ENCODE assay signal across 18 cellular contexts in the genomic region with DNA sequence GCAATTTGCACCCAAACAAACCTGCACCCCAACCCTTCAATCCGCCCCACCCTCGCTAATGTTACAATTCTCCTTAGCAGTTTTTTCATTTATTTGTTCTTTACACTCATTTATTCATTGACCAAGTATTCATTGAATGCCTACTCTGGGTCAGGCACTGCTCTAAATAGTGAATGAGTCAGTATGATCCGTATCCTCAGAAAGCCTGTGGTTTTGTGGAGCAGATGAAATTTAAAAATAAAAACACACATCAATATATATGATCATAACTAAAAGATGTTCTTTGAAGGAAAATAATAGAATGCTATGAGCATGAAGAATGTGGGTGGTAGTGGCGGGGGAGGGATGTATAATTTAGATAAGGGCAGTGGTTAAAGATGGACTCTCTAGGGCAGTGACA. TPM values are rescaled to one million over a fixed set of nuclear protein-coding genes. Genes with fewer than 3 reads are reported as not detected.
DNase-seq lines count a peak whose midpoint lies in the region; ATAC-seq and TF ChIP-seq lines count a peak whose summit lies in the region.
"Had no signal": no experiment of that assay in that cellular context is flagged by ENCODE, and none has a peak within 500 bp of the region (broad histone marks: within the 10 kb centered on the region; RNA-seq: fewer than 3 reads in every experiment).

No MANE protein-coding gene starts in this region.

- H3K27me3 ChIP-seq in spleen (replicated peaks in 1 of 7) = no peaks in the 10 kb centered on the region
- H3K27me3 ChIP-seq: BLaER1 treated with 17β-estradiol and CSF1 and Interleukin-3, amounts not matched to agents 10 nM and 100 nM; upper lobe of right lung had no signal

- peaks cover 0 to 2% (median 0%) of the 10 kb centered on the region in 6 donors for H3K36me3 ChIP-seq in spleen
- H3K36me3 ChIP-seq: esophagus squamous epithelium, upper lobe of right lung had no signal

- H3K27ac ChIP-seq in spleen = no peak overlapping the region
- H3K27ac ChIP-seq: BLaER1 treated with 17β-estradiol and CSF1 and Interleukin-3, amounts not matched to agents 10 nM and 100 nM; esophagus squamous epithelium; KMS-11; upper lobe of right lung had no signal

- no peaks in the 10 kb centered on the region for H3K27me3 Mint-ChIP-seq in osteocyte (ENCODE audit: unreplicated experiment)

- intact Hi-C loops in spleen (cut with DNase I; ENCODE audit: low total_unique reads) = loop anchor here (5.0 kb wide), 1 partner anchor 140 kb away; no protein-coding TSS in a partner anchor

- ATAC-seq in HG03196 (IDR thresholded peaks at IDR 0.05; ENCODE audit: unreplicated experiment) = no peak
- ATAC-seq: upper lobe of right lung had no signal

- H3K27ac Mint-ChIP-seq in osteocyte (ENCODE audit: unreplicated experiment) = peak overlapping the region; percentile 24
- H3K27ac Mint-ChIP-seq: activated naive CD4-positive, alpha-beta T cell treated with anti-CD3 and anti-CD28 coated beads, Interleukin-2, amount 10 ng/mL, durations not matched to agents 7 days and 5 days had no signal

- H3K4me3 Mint-ChIP-seq in osteocyte (ENCODE audit: unreplicated experiment) = no peak overlapping the region
- H3K4me3 Mint-ChIP-seq: activated naive CD4-positive, alpha-beta T cell treated with anti-CD3 and anti-CD28 coated beads, Interleukin-2, amount 10 ng/mL, durations not matched to agents 7 days and 5 days had no signal

- no peaks in the 10 kb centered on the region for H3K9me3 Mint-ChIP-seq in osteocyte (ENCODE audit: unreplicated experiment)
- H3K9me3 Mint-ChIP-seq: activated naive CD4-positive, alpha-beta T cell treated with anti-CD3 and anti-CD28 coated beads, Interleukin-2, amount 10 ng/mL, durations not matched to agents 7 days and 5 days had no signal

- TF ChIP-seq POLR2A in spleen (IDR thresholded peaks at IDR 0.05) = no peak

- no peak overlapping the region for H3K4me3 ChIP-seq in spleen
- H3K4me3 ChIP-seq: BLaER1 treated with 17β-estradiol and CSF1 and Interleukin-3, amounts not matched to agents 10 nM and 100 nM; esophagus squamous epithelium; upper lobe of right lung had no signal

- peaks cover 1% of the 10 kb centered on the region for H3K36me3 Mint-ChIP-seq in osteocyte (ENCODE audit: unreplicated experiment)

- DNase-seq in EL (peak; percentile 82), RPMI7951 (ENCODE audit: low read depth) (peak; percentile 41), fibroblast of gingiva (ENCODE audit: low read depth) (peak; percentile 50), osteocyte (ENCODE audit: extremely low spot score, unreplicated experiment) (no peak), spleen (no peak), Kasumi-1 (lab: John Stamatoyannopoulos, UW) (no peak), NCI-H2081 treated with DMSO at 0.1 percent for 48 hours (lab: John Stamatoyannopoulos, UW) (no peak)
- DNase-seq: activated naive CD4-positive, alpha-beta T cell treated with anti-CD3 and anti-CD28 coated beads, Interleukin-2, amount 10 ng/mL, durations not matched to agents 7 days and 5 days; DMS79; esophagus squamous epithelium; NCI-H2081; posterior cingulate gyrus; stimulated activated CD4-positive, alpha-beta T cell treated with anti-CD3 and anti-CD28 coated beads, Interleukin-1b, Interleukin-23, amount 100 ng/mL, for 48 hours; upper lobe of right lung had no signal

- no peak for TF ChIP-seq CTCF in osteocyte (IDR thresholded peaks at IDR 0.05)
- no peak for TF ChIP-seq CTCF in spleen (IDR thresholded peaks at IDR 0.05 in 8 of 11, conservative IDR thresholded peaks at IDR 0.05 in 3 of 11)

- WGBS in spleen, 5 donors = 90 to 98% (median 91%) methylated on average over 4 of the region's 4 CpGs

- H3K9me3 ChIP-seq in spleen = no peaks in the 10 kb centered on the region
- H3K9me3 ChIP-seq: BLaER1 treated with 17β-estradiol and CSF1 and Interleukin-3, amounts not matched to agents 10 nM and 100 nM; esophagus squamous epithelium; upper lobe of right lung had no signal

- peaks cover 0 to 3% (median 0%) of the 10 kb centered on the region in 6 donors for H3K4me1 ChIP-seq in spleen
- H3K4me1 ChIP-seq: upper lobe of right lung had no signal

- peaks cover 34% of the 10 kb centered on the region for H3K4me1 Mint-ChIP-seq in osteocyte (ENCODE audit: unreplicated experiment)
- H3K4me1 Mint-ChIP-seq: activated naive CD4-positive, alpha-beta T cell treated with anti-CD3 and anti-CD28 coated beads, Interleukin-2, amount 10 ng/mL, durations not matched to agents 7 days and 5 days had no signal

RNA-seq across cellular contexts. Expression of a gene that starts 13.3 kb away (rescaled TPM):
- total RNA-seq in RPMI7951 (2014; rRNA removed; shearing (Covaris generic)) = 20.8 and 28.7 TPM in 2 replicates
- total RNA-seq in osteocyte = 22.5 and 22.7 TPM in 2 replicates
- 10 to 100 TPM; 17.3 to 23.7 (median 20.4) TPM for total RNA-seq in spleen
- 10 to 100 TPM in 2 of 3 donors, 1 to 10 TPM in 1; 9.3 to 13.6 (median 11.4) TPM for polyA plus RNA-seq in spleen

RNA-seq across cellular contexts. Expression of a gene that starts 35.2 kb away (rescaled TPM):
- 29.9 and 36.3 TPM in 2 replicates for total RNA-seq in RPMI7951 (2014; rRNA removed; shearing (Covaris generic))
- total RNA-seq in osteocyte (20.4 and 21.5 TPM in 2 replicates), spleen (10 to 100 TPM; 13.5 to 35.7 (median 24.2) TPM)
- polyA plus RNA-seq in spleen = 10 to 100 TPM in 2 of 3 donors, 1 to 10 TPM in 1; 8.8 to 26.5 (median 10.8) TPM

RNA-seq across cellular contexts. Expression of a gene that starts 49.8 kb away (rescaled TPM):
- not detected in 2 replicates for total RNA-seq in RPMI7951 (2014; rRNA removed; shearing (Covaris generic))
- total RNA-seq in osteocyte (not detected in 2 replicates), spleen (10 to 100 TPM in 1 of 7 donors, 1 to 10 TPM in 3, under 1 TPM in 1, not detected in 2; 0.49 to 36.9 (median 2.9) TPM)
- polyA plus RNA-seq in spleen = under 1 TPM in 1 of 3 donors, not detected in 2; 0.04 TPM
- total RNA-seq: esophagus squamous epithelium, SK-MEL-5, upper lobe of right lung had no signal

Comparison
In these comparisons a context has a peak if more than half of its experiments do, and no peak if none do; other contexts are left out.
1. DNase-seq: peak in EL (single experiment), RPMI7951 (single experiment) and fibroblast of gingiva (single experiment); none in osteocyte (single experiment), spleen (single experiment), Kasumi-1 (0 of 2) and NCI-H2081 treated with DMSO at 0.1 percent for 48 hours (single experiment).